8 cellular contexts compared by ENCODE assay signal in the genomic region with DNA sequence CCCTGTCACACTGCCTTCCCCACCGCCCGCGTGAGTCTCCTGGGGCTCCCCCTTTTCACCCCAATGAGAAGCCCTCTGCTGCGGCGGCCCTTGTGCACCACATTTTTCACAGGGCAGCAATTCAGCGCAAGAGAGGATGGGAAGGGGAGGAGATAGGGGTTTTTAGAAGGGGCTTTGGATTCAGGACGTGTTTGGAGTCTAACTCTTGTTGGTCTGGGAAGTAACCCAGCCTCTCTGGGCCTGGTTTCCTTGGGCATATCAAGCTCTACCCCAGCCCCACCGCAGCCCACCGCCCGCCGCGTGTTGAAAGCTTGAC. TPM values are rescaled to one million over a fixed set of nuclear protein-coding genes. Genes with fewer than 3 reads are reported as not detected.
DNase-seq lines count a peak whose midpoint lies in the region; ATAC-seq and TF ChIP-seq lines count a peak whose summit lies in the region.

No MANE protein-coding gene starts in this region.

- H3K9ac ChIP-seq in endocrine pancreas (ENCODE audit: control insufficient read depth, insufficient read depth, low read length): peak overlapping the region; percentile 66

- TF ChIP-seq CTCF in C4-2B (conservative IDR thresholded peaks at IDR 0.05): no peak
- TF ChIP-seq CTCF in neutrophil (IDR thresholded peaks at IDR 0.05): no peak

- H3K9me3 ChIP-seq in MG63 (no peaks in the 10 kb centered on the region), endocrine pancreas (ENCODE audit: control insufficient read depth, low read length) (no peaks in the 10 kb centered on the region), neutrophil (no peaks in the 10 kb centered on the region)

- H3K4me1 ChIP-seq in endocrine pancreas (ENCODE audit: control insufficient read depth, insufficient read depth, low read length): peaks cover 5% of the 10 kb centered on the region
- peaks cover 14 to 30% of the 10 kb centered on the region in 2 experiments for H3K4me1 ChIP-seq in neutrophil (ENCODE audit: control insufficient read depth in 1 of 2, insufficient read depth in 1 of 2, low read depth in 1 of 2, low read length in 1 of 2)

- peak overlapping the region; percentile 72 for H3K4me3 ChIP-seq in MG63
- peak overlapping the region; percentile 38 for H3K4me3 ChIP-seq in endocrine pancreas (ENCODE audit: control insufficient read depth, insufficient read depth, low read length)
- H3K4me3 ChIP-seq in neutrophil (ENCODE audit: low read depth in 1 of 2, low read length in 1 of 2): peak overlapping the region; percentile 33 to 38

- DNase-seq in MG63 (no peak), RPMI8226 (no peak)

- no peak for ATAC-seq in GM19455 (IDR thresholded peaks at IDR 0.05; ENCODE audit: unreplicated experiment)
- ATAC-seq in GM21526 (IDR thresholded peaks at IDR 0.05; ENCODE audit: low FRiP score, unreplicated experiment): no peak
- no peak for ATAC-seq in HG03097 (IDR thresholded peaks at IDR 0.05; ENCODE audit: low FRiP score, unreplicated experiment)

- no peaks in the 10 kb centered on the region for H3K36me3 ChIP-seq in MG63
- no peaks in the 10 kb centered on the region for H3K36me3 ChIP-seq in endocrine pancreas (ENCODE audit: control insufficient read depth, insufficient read depth, low read length)
- H3K36me3 ChIP-seq in neutrophil: no peaks in the 10 kb centered on the region

- H3K27ac ChIP-seq in C4-2B (peak overlapping the region; percentile 99), neutrophil (no peak overlapping the region)

- H3K27me3 ChIP-seq in MG63 (no peaks in the 10 kb centered on the region), endocrine pancreas (ENCODE audit: control insufficient read depth, insufficient read depth, low read length) (no peaks in the 10 kb centered on the region), neutrophil (peaks cover 98% of the 10 kb centered on the region)

RNA-seq across cellular contexts. Expression of gene ARFGEF3, which starts 0.7 kb away (rescaled TPM):
- 3.7 and 5.1 TPM in 2 replicates for total RNA-seq in MG63 (2014; rRNA removed; shearing (Covaris generic); ENCODE audit: low replicate concordance)

RNA-seq across cellular contexts. Expression of gene PERP, which starts 53.9 kb away (rescaled TPM):
- 38.7 and 43.6 TPM in 2 replicates for total RNA-seq in MG63 (2014; rRNA removed; shearing (Covaris generic); ENCODE audit: low replicate concordance)

RNA-seq across cellular contexts. Expression of gene PBOV1, which starts 57.2 kb away (rescaled TPM):
- total RNA-seq in MG63 (2014; rRNA removed; shearing (Covaris generic); ENCODE audit: low replicate concordance): not detected in 2 replicates
